In the genomic region with DNA sequence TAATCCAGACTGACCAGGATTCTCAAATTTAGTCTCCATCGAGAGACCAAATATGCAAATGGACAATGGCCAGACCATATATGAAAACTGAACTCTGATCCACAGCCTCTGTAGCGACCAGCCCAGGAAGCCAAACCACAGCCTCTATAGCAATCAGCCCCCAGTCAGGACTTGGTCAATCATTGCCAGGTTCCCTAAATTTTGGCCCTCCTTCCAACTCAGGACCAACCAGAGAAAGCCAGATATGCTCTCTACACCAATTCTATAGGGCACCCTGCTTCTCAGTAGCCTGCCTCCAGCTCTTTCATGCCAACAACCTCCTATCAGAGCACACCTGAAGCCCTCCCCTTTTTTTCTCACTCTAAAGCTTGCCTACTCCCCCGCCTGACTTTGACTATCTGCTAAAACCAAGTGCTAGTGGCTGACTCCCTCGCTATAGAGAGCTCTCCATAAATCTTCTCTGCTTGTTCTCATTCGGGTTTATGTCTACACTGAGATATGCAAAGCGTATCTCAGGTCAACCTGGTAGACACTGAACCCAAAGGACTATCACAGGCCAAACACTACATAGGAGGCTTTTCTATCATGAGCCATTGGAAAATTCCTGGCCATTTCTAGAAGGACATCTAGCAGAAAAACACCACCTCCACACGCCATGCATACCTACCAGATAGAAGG, we compare ENCODE assay signal across 9 cellular contexts.
DNase-seq lines count a peak whose midpoint lies in the region; ATAC-seq and TF ChIP-seq lines count a peak whose summit lies in the region.
"Had no signal": no experiment of that assay in that cellular context is flagged by ENCODE, and none has a peak within 500 bp of the region (broad histone marks: within the 10 kb centered on the region; RNA-seq: fewer than 3 reads in every experiment).

No MANE protein-coding gene starts in this region.

- H3K27ac ChIP-seq in CD8-positive, alpha-beta T cell (ENCODE audit: low read depth, low read length) = no peak overlapping the region
- H3K27ac ChIP-seq: BLaER1 treated with 17β-estradiol and CSF1 and Interleukin-3, amounts not matched to agents 10 nM and 100 nM had no signal

- POLR2A ChIA-PET in CD8-positive, alpha-beta T cell (lab: Charles Lee) = interaction anchor here (0.7 to 4.0 kb wide), 2 partner anchors 19 to 110 kb away, joined by 3 to 13 read pairs; a partner anchor contains a TSS
- POLR2A ChIA-PET in MCF 10A (lab: Yijun Ruan, JAX) = no interaction called here

- H3K27me3 ChIP-seq in CD8-positive, alpha-beta T cell (ENCODE audit: insufficient read depth, low read length) = no peaks in the 10 kb centered on the region

- no TSS peak for BruUV-seq in MCF 10A (replicated peaks; lab: Mats Ljungman, UMichigan)

- no peaks in the 10 kb centered on the region for H3K36me3 ChIP-seq in CD8-positive, alpha-beta T cell (ENCODE audit: insufficient read depth, low read length)
- H3K36me3 ChIP-seq: BLaER1 treated with 17β-estradiol and CSF1 and Interleukin-3, amounts not matched to agents 10 nM and 100 nM had no signal

- no peaks in the 10 kb centered on the region for H3K27me3 Mint-ChIP-seq in CD8-positive, alpha-beta T cell (ENCODE audit: low read depth)
- H3K27me3 Mint-ChIP-seq in activated T-helper 1 cell treated with anti-CD3 and anti-CD28 coated beads, Interleukin-12 subunit alpha, Interleukin-12 subunit beta, Interleukin-2, Interleukin-4 antibody, amounts not matched to agents 30 ng/mL and 10 ng/mL and 1 ng/mL, durations not matched to agents 14 hours and 24 hours and 36 hours (ENCODE audit: insufficient read depth) = no peaks in the 10 kb centered on the region
- H3K27me3 Mint-ChIP-seq in MCF 10A (ENCODE audit: insufficient read depth, unreplicated experiment) = no peaks in the 10 kb centered on the region

- CTCF ChIA-PET in CD8-positive, alpha-beta T cell (lab: Charles Lee) = interaction anchor here (1.1 to 1.3 kb wide), 3 partner anchors 9 to 15 kb away, joined by 3 to 4 read pairs (median 4); no protein-coding TSS in a partner anchor
- CTCF ChIA-PET in MCF 10A (lab: Yijun Ruan, JAX) = interaction anchor here (0.6 to 1.5 kb wide), 4 partner anchors 29 to 139 kb away, joined by 3 to 5 read pairs (median 4); no protein-coding TSS in a partner anchor

- TF ChIP-seq CTCF in CD8-positive, alpha-beta T cell (IDR thresholded peaks at IDR 0.05) = no peak
- TF ChIP-seq CTCF in MCF 10A (IDR thresholded peaks at IDR 0.05; ENCODE audit: unreplicated experiment) = no peak

- peaks cover 63% of the 10 kb centered on the region for H3K4me1 Mint-ChIP-seq in CD8-positive, alpha-beta T cell (ENCODE audit: low read depth)
- peaks cover 84% of the 10 kb centered on the region for H3K4me1 Mint-ChIP-seq in activated T-helper 1 cell treated with anti-CD3 and anti-CD28 coated beads, Interleukin-12 subunit alpha, Interleukin-12 subunit beta, Interleukin-2, Interleukin-4 antibody, amounts not matched to agents 30 ng/mL and 10 ng/mL and 1 ng/mL, durations not matched to agents 14 hours and 24 hours and 36 hours (ENCODE audit: low read depth)
- peaks cover 17% of the 10 kb centered on the region for H3K4me1 Mint-ChIP-seq in MCF 10A (ENCODE audit: insufficient read depth, unreplicated experiment)

- no peaks in the 10 kb centered on the region for H3K9me3 Mint-ChIP-seq in CD8-positive, alpha-beta T cell
- H3K9me3 Mint-ChIP-seq in activated T-helper 1 cell treated with anti-CD3 and anti-CD28 coated beads, Interleukin-12 subunit alpha, Interleukin-12 subunit beta, Interleukin-2, Interleukin-4 antibody, amounts not matched to agents 30 ng/mL and 10 ng/mL and 1 ng/mL, durations not matched to agents 14 hours and 24 hours and 36 hours = no peaks in the 10 kb centered on the region
- H3K9me3 Mint-ChIP-seq in MCF 10A (ENCODE audit: unreplicated experiment) = no peaks in the 10 kb centered on the region

- peak; percentile 50 for ATAC-seq in CD8-positive, alpha-beta T cell
- ATAC-seq in GM19455 (IDR thresholded peaks at IDR 0.05; ENCODE audit: unreplicated experiment) (peak; percentile 53), HG03342 (IDR thresholded peaks at IDR 0.05; ENCODE audit: unreplicated experiment) (peak; percentile 61)

- peaks cover 37% of the 10 kb centered on the region for H3K4me1 ChIP-seq in CD8-positive, alpha-beta T cell (ENCODE audit: insufficient read depth, low read length)

- intact Hi-C loops in CD8-positive, alpha-beta T cell (cut with DNase I, micrococcal nuclease) = loop anchor here in 1 of 2 experiments (2.0 kb wide), 1 partner anchor 15 kb away; no protein-coding TSS in a partner anchor
- intact Hi-C loops in activated T-helper 1 cell treated with anti-CD3 and anti-CD28 coated beads, Interleukin-12 subunit alpha, Interleukin-12 subunit beta, Interleukin-2, Interleukin-4 antibody, amounts not matched to agents 30 ng/mL and 10 ng/mL and 1 ng/mL, durations not matched to agents 14 hours and 24 hours and 36 hours (cut with micrococcal nuclease) = loop anchor here (1.0 to 5.0 kb wide), 6 partner anchors 11 to 335 kb away; a partner anchor contains a TSS
- intact Hi-C loops in MCF 10A (cut with micrococcal nuclease) = no loop called here

- H3K36me3 Mint-ChIP-seq in CD8-positive, alpha-beta T cell = no peaks in the 10 kb centered on the region
- peaks cover 25% of the 10 kb centered on the region for H3K36me3 Mint-ChIP-seq in activated T-helper 1 cell treated with anti-CD3 and anti-CD28 coated beads, Interleukin-12 subunit alpha, Interleukin-12 subunit beta, Interleukin-2, Interleukin-4 antibody, amounts not matched to agents 30 ng/mL and 10 ng/mL and 1 ng/mL, durations not matched to agents 14 hours and 24 hours and 36 hours (ENCODE audit: low read depth)
- no peaks in the 10 kb centered on the region for H3K36me3 Mint-ChIP-seq in MCF 10A (ENCODE audit: insufficient read depth, unreplicated experiment)

- H3K4me3 Mint-ChIP-seq in CD8-positive, alpha-beta T cell = no peak overlapping the region
- H3K4me3 Mint-ChIP-seq in activated T-helper 1 cell treated with anti-CD3 and anti-CD28 coated beads, Interleukin-12 subunit alpha, Interleukin-12 subunit beta, Interleukin-2, Interleukin-4 antibody, amounts not matched to agents 30 ng/mL and 10 ng/mL and 1 ng/mL, durations not matched to agents 14 hours and 24 hours and 36 hours = peak overlapping the region; percentile 77
- H3K4me3 Mint-ChIP-seq in MCF 10A (ENCODE audit: unreplicated experiment) = no peak overlapping the region

- H3K4me3 ChIP-seq in CD8-positive, alpha-beta T cell (ENCODE audit: low read depth, low read length) = no peak overlapping the region
- H3K4me3 ChIP-seq: BLaER1 treated with 17β-estradiol and CSF1 and Interleukin-3, amounts not matched to agents 10 nM and 100 nM had no signal

- no peak for DNase-seq in CD8-positive, alpha-beta T cell
- peak; percentile 21 for DNase-seq in activated T-helper 1 cell treated with anti-CD3 and anti-CD28 coated beads, Interleukin-12 subunit alpha, Interleukin-12 subunit beta, Interleukin-2, Interleukin-4 antibody, amounts not matched to agents 30 ng/mL and 10 ng/mL and 1 ng/mL, durations not matched to agents 14 hours and 24 hours and 36 hours (ENCODE audit: low spot score)
- DNase-seq in activated gamma-delta T cell treated with Interleukin-2 at 50 U/mL for 16 hours (no peak), NCI-H1436 treated with DMSO at 0.1 percent for 48 hours (lab: John Stamatoyannopoulos, UW) (no peak), MCF 10A (ENCODE audit: unreplicated experiment) (no peak)
- no peak for DNase-seq in stimulated activated naive CD4-positive, alpha-beta T cell (lab: John Stamatoyannopoulos, UW)

- H3K9me3 ChIP-seq in CD8-positive, alpha-beta T cell (ENCODE audit: low read length) = no peaks in the 10 kb centered on the region
- H3K9me3 ChIP-seq: BLaER1 treated with 17β-estradiol and CSF1 and Interleukin-3, amounts not matched to agents 10 nM and 100 nM had no signal

- peak overlapping the region; percentile 77 for H3K27ac Mint-ChIP-seq in CD8-positive, alpha-beta T cell
- H3K27ac Mint-ChIP-seq in activated T-helper 1 cell treated with anti-CD3 and anti-CD28 coated beads, Interleukin-12 subunit alpha, Interleukin-12 subunit beta, Interleukin-2, Interleukin-4 antibody, amounts not matched to agents 30 ng/mL and 10 ng/mL and 1 ng/mL, durations not matched to agents 14 hours and 24 hours and 36 hours = peak overlapping the region; percentile 99
- H3K27ac Mint-ChIP-seq in MCF 10A (ENCODE audit: low read depth, unreplicated experiment) = no peak overlapping the region
